In genomic region chr7:79909124-79909641, GRCh38 we compare ENCODE assay signal across 2 cellular contexts.
TF ChIP-seq lines count a peak whose summit lies in the region.

No MANE protein-coding gene starts in this region.

TF ChIP-seq in HCT116, 20 proteins besides CTCF, POLR2A, EP300 and RAD21:
- TF ChIP-seq ZBTB33 (IDR thresholded peaks at IDR 0.05; ENCODE audit: extremely low read depth, insufficient replicate concordance, low read length) = no peak
- TF ChIP-seq TCF7L2 (IDR thresholded peaks at IDR 0.05; ENCODE audit: borderline replicate concordance, extremely low read depth, insufficient read depth, insufficient read length) = no peak
- TF ChIP-seq FOSL1 (IDR thresholded peaks at IDR 0.05; ENCODE audit: low read depth) = no peak
- no peak for TF ChIP-seq ATF3 (IDR thresholded peaks at IDR 0.05)
- no peak for TF ChIP-seq EZH2phosphoT487 (IDR thresholded peaks at IDR 0.05; ENCODE audit: borderline replicate concordance)
- TF ChIP-seq SP1 (IDR thresholded peaks at IDR 0.05; ENCODE audit: low read depth) = no peak
- TF ChIP-seq MAX (IDR thresholded peaks at IDR 0.05) = no peak
- TF ChIP-seq CEBPB (IDR thresholded peaks at IDR 0.05; ENCODE audit: low read depth) = no peak
- no peak for TF ChIP-seq EZH2 (IDR thresholded peaks at IDR 0.05)
- TF ChIP-seq POLR2AphosphoS5 (IDR thresholded peaks at IDR 0.05; ENCODE audit: low read depth, low read length) = no peak
- no peak for TF ChIP-seq ELF1 (IDR thresholded peaks at IDR 0.05; ENCODE audit: borderline replicate concordance, low read depth)
- TF ChIP-seq ZNF274 (IDR thresholded peaks at IDR 0.05; ENCODE audit: low read depth, low read length) = no peak
- TF ChIP-seq JUND (IDR thresholded peaks at IDR 0.05) = no peak
- no peak for TF ChIP-seq YY1 (IDR thresholded peaks at IDR 0.05; ENCODE audit: extremely low read depth, insufficient replicate concordance, low read depth, low read length)
- TF ChIP-seq ZFX (IDR thresholded peaks at IDR 0.05) = no peak
- TF ChIP-seq CBX3 (IDR thresholded peaks at IDR 0.05; ENCODE audit: low read depth) = no peak
- no peak for TF ChIP-seq REST (IDR thresholded peaks at IDR 0.05; ENCODE audit: low read depth)

TF ChIP-seq in H1, 55 proteins besides CTCF, POLR2A, EP300 and RAD21:
- TF ChIP-seq CHD7 (IDR thresholded peaks at IDR 0.05; ENCODE audit: insufficient replicate concordance, low read length) (no peak), SP2 (IDR thresholded peaks at IDR 0.05; ENCODE audit: low read length) (no peak), CBX8 (IDR thresholded peaks at IDR 0.05; ENCODE audit: borderline replicate concordance, low read depth, low read length) (no peak), SUZ12 (IDR thresholded peaks at IDR 0.05; ENCODE audit: low read length) (no peak), SP4 (IDR thresholded peaks at IDR 0.05; ENCODE audit: low read length) (no peak), SIRT6 (IDR thresholded peaks at IDR 0.05; ENCODE audit: low read length) (no peak), ZNF274 (IDR thresholded peaks at IDR 0.05; ENCODE audit: borderline replicate concordance, extremely low read depth, low read length) (no peak), EGR1 (IDR thresholded peaks at IDR 0.05; ENCODE audit: borderline replicate concordance, low read depth, low read length) (no peak), NANOG (IDR thresholded peaks at IDR 0.05; ENCODE audit: insufficient read depth, low read depth, low read length, poor library complexity, severe bottlenecking) (no peak), KDM5A (IDR thresholded peaks at IDR 0.05; ENCODE audit: low read length) (no peak), CBX5 (IDR thresholded peaks at IDR 0.05; ENCODE audit: low read depth, low read length) (no peak), TEAD4 (IDR thresholded peaks at IDR 0.05; ENCODE audit: low read depth, low read length) (no peak)
